Comparison of ENCODE assay signal across 25 cellular contexts in genomic region chr6:133978896-133979240, GRCh38. TPM values are rescaled to one million over a fixed set of nuclear protein-coding genes. Genes with fewer than 3 reads are reported as not detected.
A peak's percentile ranks its signal among the peaks of the same experiment; 100 is the strongest.
DNase-seq lines count a peak whose midpoint lies in the region; ATAC-seq and TF ChIP-seq lines count a peak whose summit lies in the region.
"Had no signal": no experiment of that assay in that cellular context is flagged by ENCODE, and none has a peak within 500 bp of the region (broad histone marks: within the 10 kb centered on the region; RNA-seq: fewer than 3 reads in every experiment).

No MANE protein-coding gene starts in this region.

- CTCF ChIA-PET in PC-3 (lab: Charles Lee) (interaction anchor here (0.5 to 0.7 kb wide), 2 partner anchors 27 to 38 kb away, joined by 3 to 4 read pairs; no protein-coding TSS in a partner anchor), T-cell (lab: Charles Lee) (interaction anchor here (0.6 to 1.2 kb wide), 3 partner anchors 14 to 81 kb away, joined by 3 to 6 read pairs (median 3); no protein-coding TSS in a partner anchor)

- peaks cover 37% of the 10 kb centered on the region for H3K36me3 Mint-ChIP-seq in stimulated activated effector memory CD8-positive, alpha-beta T cell treated with anti-CD3 and anti-CD28 coated beads, Interleukin-12 subunit alpha, Interleukin-12 subunit beta, amount 100 ng/mL, for 72 hours
- H3K36me3 Mint-ChIP-seq in T-cell: peaks cover 15% of the 10 kb centered on the region

- peaks cover 34% of the 10 kb centered on the region for H3K4me1 ChIP-seq in PC-3 (ENCODE audit: insufficient read depth, low read length)
- peaks cover 24% of the 10 kb centered on the region for H3K4me1 ChIP-seq in endocrine pancreas (ENCODE audit: control insufficient read depth, insufficient read depth, low read length)
- H3K4me1 ChIP-seq: SJCRH30 had no signal

- intact Hi-C loops in PC-3 (cut with micrococcal nuclease): no loop called here

- no peak overlapping the region for H3K9ac ChIP-seq in PC-3 (ENCODE audit: low read length)
- no peak overlapping the region for H3K9ac ChIP-seq in endocrine pancreas (ENCODE audit: control insufficient read depth, insufficient read depth, low read length)

- 0 out of 2 replicates have a peak, but pooled peaks cover 4% of the 10 kb centered on the region for H3K36me3 ChIP-seq in PC-3 (ENCODE audit: low read depth, low read length)
- H3K36me3 ChIP-seq in endocrine pancreas (ENCODE audit: control insufficient read depth, insufficient read depth, low read length): no peaks in the 10 kb centered on the region
- H3K36me3 ChIP-seq: ovary had no signal

- H3K27me3 Mint-ChIP-seq in T-cell: no peaks in the 10 kb centered on the region
- H3K27me3 Mint-ChIP-seq: central memory CD8-positive, alpha-beta T cell; memory B cell had no signal

- H3F3A ChIP-seq in PC-3 (ENCODE audit: low read length, unreplicated experiment): no peaks in the 10 kb centered on the region

- no peaks in the 10 kb centered on the region for H3K9me2 ChIP-seq in PC-3 (replicated peaks; ENCODE audit: low read length)

- H3K27ac ChIP-seq in PC-3 (ENCODE audit: low read length): peak overlapping the region; percentile 76
- H3K27ac ChIP-seq: ovary, SJCRH30 had no signal

- H3K27ac Mint-ChIP-seq in stimulated activated effector memory CD8-positive, alpha-beta T cell treated with anti-CD3 and anti-CD28 coated beads, Interleukin-12 subunit alpha, Interleukin-12 subunit beta, amount 100 ng/mL, for 72 hours: peak overlapping the region; percentile 24
- peak overlapping the region in 1 of 2 donors; percentile 9 for H3K27ac Mint-ChIP-seq in T-cell
- H3K27ac Mint-ChIP-seq: memory B cell had no signal

- no TSS peak for BruUV-seq in PC-3 (replicated peaks; lab: Mats Ljungman, UMichigan)

- no peak overlapping the region for H2AFZ ChIP-seq in PC-3 (ENCODE audit: low read length)

- peaks cover 49% of the 10 kb centered on the region for H3K79me2 ChIP-seq in PC-3 (ENCODE audit: low read length)

- H3K9me3 Mint-ChIP-seq in stimulated activated effector memory CD8-positive, alpha-beta T cell treated with anti-CD3 and anti-CD28 coated beads, Interleukin-12 subunit alpha, Interleukin-12 subunit beta, amount 100 ng/mL, for 72 hours: no peaks in the 10 kb centered on the region
- no peaks in the 10 kb centered on the region for H3K9me3 Mint-ChIP-seq in T-cell
- H3K9me3 Mint-ChIP-seq: central memory CD8-positive, alpha-beta T cell; memory B cell had no signal

- H3K4me3 Mint-ChIP-seq in stimulated activated effector memory CD8-positive, alpha-beta T cell treated with anti-CD3 and anti-CD28 coated beads, Interleukin-12 subunit alpha, Interleukin-12 subunit beta, amount 100 ng/mL, for 72 hours: no peak overlapping the region
- H3K4me3 Mint-ChIP-seq in T-cell: no peak overlapping the region
- H3K4me3 Mint-ChIP-seq: central memory CD8-positive, alpha-beta T cell; memory B cell had no signal

- peak overlapping the region; percentile 80 for H3K4me2 ChIP-seq in PC-3 (ENCODE audit: low read length)

- H3K27me3 ChIP-seq in PC-3 (ENCODE audit: low read length): no peaks in the 10 kb centered on the region
- no peaks in the 10 kb centered on the region for H3K27me3 ChIP-seq in endocrine pancreas (ENCODE audit: control insufficient read depth, insufficient read depth, low read length)
- H3K27me3 ChIP-seq: gastroesophageal sphincter, ovary, SJCRH30 had no signal

- H3K4me3 ChIP-seq in PC-3 (ENCODE audit: low read length): peak overlapping the region; percentile 30; the same call in 1 of the 2 replicates
- peak overlapping the region; percentile 43 for H3K4me3 ChIP-seq in endocrine pancreas (ENCODE audit: control insufficient read depth, insufficient read depth, low read length)
- H3K4me3 ChIP-seq: gastroesophageal sphincter, ovary, SJCRH30 had no signal

- H3K9me3 ChIP-seq in PC-3 (ENCODE audit: low read length) (no peaks in the 10 kb centered on the region), endocrine pancreas (ENCODE audit: control insufficient read depth, low read length) (no peaks in the 10 kb centered on the region)
- H3K9me3 ChIP-seq: gastroesophageal sphincter, ovary, SJCRH30 had no signal

- no peaks in the 10 kb centered on the region for H4K20me1 ChIP-seq in PC-3 (ENCODE audit: low read length)

- no peak for TF ChIP-seq CTCF in PC-3 (conservative IDR thresholded peaks at IDR 0.05; ENCODE audit: low read depth, low read length)

- H3K4me1 Mint-ChIP-seq in stimulated activated effector memory CD8-positive, alpha-beta T cell treated with anti-CD3 and anti-CD28 coated beads, Interleukin-12 subunit alpha, Interleukin-12 subunit beta, amount 100 ng/mL, for 72 hours: peaks cover 24% of the 10 kb centered on the region
- H3K4me1 Mint-ChIP-seq in T-cell: peaks cover 49 to 50% (median 49%) of the 10 kb centered on the region in 3 donors

- ATAC-seq in PC-3 (peak; percentile 54), T-cell (replicated peaks in 1 of 4) (no peak)
- no peak for ATAC-seq in stimulated activated effector memory CD8-positive, alpha-beta T cell treated with anti-CD3 and anti-CD28 coated beads, Interleukin-12 subunit alpha, Interleukin-12 subunit beta, amount 100 ng/mL, for 72 hours

- POLR2A ChIA-PET in PC-3 (lab: Charles Lee; ENCODE audit: unreplicated experiment) (no interaction called here), T-cell (lab: Charles Lee) (no interaction called here)

- DNase-seq in DMS 273 (lab: John Stamatoyannopoulos, UW; ENCODE audit: unreplicated experiment): peak; percentile 28
- no peak for DNase-seq in DMS 273 treated with DMSO at 0.1 percent for 48 hours (lab: John Stamatoyannopoulos, UW)
- peak; percentile 34 for DNase-seq in PC-3
- DNase-seq in stimulated activated effector memory CD8-positive, alpha-beta T cell treated with anti-CD3 and anti-CD28 coated beads, Interleukin-12 subunit alpha, Interleukin-12 subunit beta, amount 100 ng/mL, for 72 hours (ENCODE audit: low spot score in 2 of 2): no peak
- no peak for DNase-seq in cortex of kidney (lab: John Stamatoyannopoulos, UW)
- DNase-seq in stimulated activated CD4-positive, alpha-beta T cell treated with anti-CD3 and anti-CD28 coated beads, Interleukin-12 subunit alpha, Interleukin-12 subunit beta, amount 100 ng/mL, for 4 hours: no peak
- DNase-seq in T-cell: no peak
- DNase-seq: 8988T; activated naive CD4-positive, alpha-beta T cell treated with Interleukin-2 at 50 U/mL for 16 hours; Calu3; DND-41; H7; hippocampal formation; Karpas-422; left cardiac atrium; NCI-H1436; NCI-H2081; NCI-H2227 treated with DMSO at 0.1 percent for 48 hours; SJCRH30; stimulated activated naive CD4-positive, alpha-beta T cell had no signal

RNA-seq across cellular contexts. Expression of gene TBPL1, which starts 25.8 kb away (rescaled TPM):
- total RNA-seq in PC-3 (2014; rRNA removed) (17.7 and 30.8 TPM in 2 replicates), T-cell (10 to 100 TPM; 27.7 to 30.5 (median 28.9) TPM)

Comparison
In these comparisons a context has a peak if more than half of its experiments do, and no peak if none do; other contexts are left out.
1. DNase-seq: peak in DMS 273 (single experiment) and PC-3 (single experiment); none in DMS 273 treated with DMSO at 0.1 percent for 48 hours (single experiment), stimulated activated effector memory CD8-positive, alpha-beta T cell treated with anti-CD3 and anti-CD28 coated beads, Interleukin-12 subunit alpha, Interleukin-12 subunit beta, amount 100 ng/mL, for 72 hours (0 of 2), cortex of kidney (single experiment), stimulated activated CD4-positive, alpha-beta T cell treated with anti-CD3 and anti-CD28 coated beads, Interleukin-12 subunit alpha, Interleukin-12 subunit beta, amount 100 ng/mL, for 4 hours (single experiment) and T-cell (0 of 34).